In genomic region chr4:15291133-15291532, GRCh38 we compare ENCODE assay signal across 19 cellular contexts.
DNase-seq lines count a peak whose midpoint lies in the region; TF ChIP-seq lines count a peak whose summit lies in the region.
"Had no signal": no experiment of that assay in that cellular context is flagged by ENCODE, and none has a peak within 500 bp of the region (broad histone marks: within the 10 kb centered on the region; RNA-seq: fewer than 3 reads in every experiment).

No MANE protein-coding gene starts in this region.

- H3K4me1 Mint-ChIP-seq in type B pancreatic cell (ENCODE audit: unreplicated experiment): peaks cover 4% of the 10 kb centered on the region
- H3K4me1 Mint-ChIP-seq: CD4-positive, alpha-beta memory T cell had no signal

- no peaks in the 10 kb centered on the region for H3K9me3 ChIP-seq in esophagus muscularis mucosa
- H3K9me3 ChIP-seq: BE2C, HAP-1 had no signal

- H3K4me3 Mint-ChIP-seq in type B pancreatic cell: no peak overlapping the region
- H3K4me3 Mint-ChIP-seq: CD4-positive, alpha-beta memory T cell had no signal

- H3K27me3 Mint-ChIP-seq in type B pancreatic cell: peaks cover 3% of the 10 kb centered on the region

- H3K27ac Mint-ChIP-seq in type B pancreatic cell: no peak overlapping the region
- H3K27ac Mint-ChIP-seq: CD4-positive, alpha-beta memory T cell had no signal

- DNase-seq in AG10803 (ENCODE audit: low read depth) (peak; percentile 31), NCI-H226 (peak; percentile 43), choroid plexus epithelial cell (ENCODE audit: low read depth) (peak; percentile 45), iris pigment epithelial cell (ENCODE audit: low read depth) (peak; percentile 58), NCI-H510A (lab: John Stamatoyannopoulos, UW) (no peak), type B pancreatic cell (ENCODE audit: extremely low spot score, unreplicated experiment) (no peak), esophagus muscularis mucosa (ENCODE audit: extremely low spot score) (no peak), NCI-H524 (lab: John Stamatoyannopoulos, UW) (no peak)
- DNase-seq: BE2C; CD4-positive, alpha-beta memory T cell; DMS79; Karpas-422; NCI-H1048; NCI-H146; NCI-H2081 treated with DMSO at 0.1 percent for 48 hours; NCI-H748 treated with DMSO at 0.1 percent for 48 hours; SHP77 had no signal

- no peaks in the 10 kb centered on the region for H3K36me3 Mint-ChIP-seq in type B pancreatic cell
- H3K36me3 Mint-ChIP-seq: CD4-positive, alpha-beta memory T cell had no signal

- H3K27me3 ChIP-seq in esophagus muscularis mucosa: no peaks in the 10 kb centered on the region
- H3K27me3 ChIP-seq: BE2C had no signal

- no peaks in the 10 kb centered on the region for H3K4me1 ChIP-seq in esophagus muscularis mucosa
- H3K4me1 ChIP-seq: HAP-1 had no signal

- intact Hi-C loops in esophagus muscularis mucosa (cut with DNase I): no loop called here

- no peaks in the 10 kb centered on the region for H3K9me3 Mint-ChIP-seq in type B pancreatic cell
- H3K9me3 Mint-ChIP-seq: CD4-positive, alpha-beta memory T cell had no signal

- H3K36me3 ChIP-seq in esophagus muscularis mucosa: no peaks in the 10 kb centered on the region
- H3K36me3 ChIP-seq: BE2C, HAP-1 had no signal

- no peak for TF ChIP-seq EP300 in esophagus muscularis mucosa (IDR thresholded peaks at IDR 0.05)

- H3K4me3 ChIP-seq in AG10803 (ENCODE audit: low read length): no peak overlapping the region
- no peak overlapping the region for H3K4me3 ChIP-seq in choroid plexus epithelial cell (ENCODE audit: low read depth, low read length)
- H3K4me3 ChIP-seq in esophagus muscularis mucosa: no peak overlapping the region
- H3K4me3 ChIP-seq: GM12878, HAP-1 had no signal

- no peak overlapping the region for H3K27ac ChIP-seq in esophagus muscularis mucosa (replicated peaks in 1 of 4)

- TF ChIP-seq POLR2A in esophagus muscularis mucosa (IDR thresholded peaks at IDR 0.05; ENCODE audit: low read depth): no peak

- no peak for TF ChIP-seq CTCF in AG10803 (conservative IDR thresholded peaks at IDR 0.05; ENCODE audit: low read length)
- TF ChIP-seq CTCF in choroid plexus epithelial cell (conservative IDR thresholded peaks at IDR 0.05; ENCODE audit: low read depth, low read length): no peak
- TF ChIP-seq CTCF in type B pancreatic cell (conservative IDR thresholded peaks at IDR 0.05): no peak
- TF ChIP-seq CTCF in esophagus muscularis mucosa (IDR thresholded peaks at IDR 0.05): no peak

- 53% methylated on average over 1 of the region's 1 CpG for WGBS in esophagus muscularis mucosa

Comparison
In these comparisons a context has a peak if more than half of its experiments do, and no peak if none do; other contexts are left out.
1. DNase-seq: peak in AG10803 (single experiment), NCI-H226 (single experiment), choroid plexus epithelial cell (single experiment) and iris pigment epithelial cell (single experiment); none in NCI-H510A (single experiment), type B pancreatic cell (single experiment), esophagus muscularis mucosa (single experiment) and NCI-H524 (0 of 2).